In genomic region chr10:97640174-97640867, GRCh38 we compare ENCODE assay signal across 8 cellular contexts. TPM values are rescaled to one million over a fixed set of nuclear protein-coding genes. Genes with fewer than 3 reads are reported as not detected.
DNase-seq lines count a peak whose midpoint lies in the region; ATAC-seq and TF ChIP-seq lines count a peak whose summit lies in the region.

TSS of gene PI4K2A (plus strand) at chr10:97640671. CDS start at chr10:97640743, 72 bp downstream.

- no peaks in the 10 kb centered on the region for H3K9me3 ChIP-seq in adrenal gland (replicated peaks in 1 of 3)
- no peaks in the 10 kb centered on the region for H3K9me3 ChIP-seq in heart right ventricle
- no peaks in the 10 kb centered on the region for H3K9me3 ChIP-seq in upper lobe of left lung

- DNase-seq in NCI-H146 treated with DMSO at 0.1 percent for 48 hours (lab: John Stamatoyannopoulos, UW; ENCODE audit: unreplicated experiment): peak; percentile 98
- DNase-seq in T-helper 1 cell: peak; percentile 97 to 99 (median 98)
- DNase-seq in adrenal gland: peak; percentile 99 to 100 (median 100)
- DNase-seq in heart right ventricle: peak; percentile 97 to 99
- DNase-seq in posterior cingulate gyrus: peak; percentile 97 to 100 (median 98)
- DNase-seq in upper lobe of left lung: peak; percentile 98 to 99

- peaks cover 0 to 9% of the 10 kb centered on the region in 2 donors for H3K36me3 ChIP-seq in adrenal gland (replicated peaks in 1 of 2)
- peaks cover 0 to 24% (median 0%) of the 10 kb centered on the region in 9 donors for H3K36me3 ChIP-seq in heart right ventricle
- H3K36me3 ChIP-seq in upper lobe of left lung: peaks cover 0 to 14% (median 8%) of the 10 kb centered on the region in 4 donors

- TF ChIP-seq CTCF in adrenal gland (IDR thresholded peaks at IDR 0.05) (no peak), heart right ventricle (IDR thresholded peaks at IDR 0.05) (no peak), upper lobe of left lung (IDR thresholded peaks at IDR 0.05) (peak in 2 of 6 experiments; percentile 14 to 16)

- H3K4me3 ChIP-seq in adrenal gland (peak within 1 kb of the TSS; percentile 39 to 88 (median 72)), heart right ventricle (peak within 1 kb of the TSS; percentile 66 to 92 (median 84)), upper lobe of left lung (peak within 1 kb of the TSS; percentile 67 to 96 (median 83))

- TF ChIP-seq EP300 in upper lobe of left lung (IDR thresholded peaks at IDR 0.05): no peak

- H3K4me1 ChIP-seq in adrenal gland (replicated peaks in 1 of 2) (peaks cover 14 to 18% of the 10 kb centered on the region in 2 donors), heart right ventricle (peaks cover 0 to 30% (median 17%) of the 10 kb centered on the region in 9 donors), upper lobe of left lung (peaks cover 16 to 23% (median 19%) of the 10 kb centered on the region in 4 donors)

- peak; percentile 98 for ATAC-seq in HG02884 (IDR thresholded peaks at IDR 0.05; ENCODE audit: unreplicated experiment)
- ATAC-seq in heart right ventricle: peak; percentile 99 to 100 (median 99)
- ATAC-seq in upper lobe of left lung (ENCODE audit: low FRiP score in 2 of 2): peak; percentile 99 to 100

- intact Hi-C loops in adrenal gland (cut with DNase I) (no loop called here), heart right ventricle (cut with DNase I) (no loop called here), posterior cingulate gyrus (cut with DNase I) (loop anchor here (1.0 to 5.0 kb wide), 2 partner anchors 47 to 148 kb away; partner anchors contain the start of gene AVPI1)

- TF ChIP-seq POLR2A in GM15510 (IDR thresholded peaks at IDR 0.05; ENCODE audit: borderline replicate concordance, extremely low read depth, insufficient read length): peak; percentile 59
- TF ChIP-seq POLR2A in adrenal gland (IDR thresholded peaks at IDR 0.05): peak; percentile 93 to 98
- peak in 3 of 4 donors; percentile 74 to 96 (median 93) for TF ChIP-seq POLR2A in upper lobe of left lung (IDR thresholded peaks at IDR 0.05)

- WGBS in adrenal gland, 4 donors: 1 to 6% (median 2%) methylated on average over 19 to 54 of the region's 54 CpGs
- WGBS in heart right ventricle, 2 donors: 2% methylated on average over 54 of the region's 54 CpGs
- WGBS in upper lobe of left lung, 2 donors: 4 to 7% methylated on average over 15 to 24 of the region's 54 CpGs

- H3K27me3 ChIP-seq in adrenal gland (no peaks in the 10 kb centered on the region), heart right ventricle (no peaks in the 10 kb centered on the region), upper lobe of left lung (no peaks in the 10 kb centered on the region)

- H3K27ac ChIP-seq in adrenal gland (peak within 1 kb of the TSS; percentile 5 to 97 (median 92)), heart right ventricle (peak within 1 kb of the TSS; percentile 17 to 92 (median 78)), upper lobe of left lung (peak within 1 kb of the TSS; percentile 82 to 89 (median 88))

RNA-seq across cellular contexts. Expression of gene PI4K2A, which starts in this region (rescaled TPM):
- 10 to 100 TPM; 30.0 to 70.8 (median 42.7) TPM for total RNA-seq in adrenal gland
- polyA plus RNA-seq in adrenal gland: 10 to 100 TPM; 17.8 to 69.8 (median 18.2) TPM
- total RNA-seq in heart right ventricle: 10 to 100 TPM in 9 of 10 donors, 1 to 10 TPM in 1; 9.4 to 18.5 (median 14.2) TPM
- 10 to 100 TPM in 1 of 2 donors, 1 to 10 TPM in 1; 5.3 to 20.7 TPM for polyA plus RNA-seq in heart right ventricle
- total RNA-seq in upper lobe of left lung: 10 to 100 TPM; 22.0 to 34.4 (median 28.6) TPM

Comparison
In these comparisons a context has a peak if more than half of its experiments do, and no peak if none do; other contexts are left out.
1. Peak in every context shown above with its lines: DNase-seq, ATAC-seq, H3K4me3 ChIP-seq and H3K27ac ChIP-seq.